ENCODE assay signal across 20 cellular contexts in genomic region chr3:99630815-99631214, GRCh38. TPM values are rescaled to one million over a fixed set of nuclear protein-coding genes. Genes with fewer than 3 reads are reported as not detected.
DNase-seq lines count a peak whose midpoint lies in the region; ATAC-seq and TF ChIP-seq lines count a peak whose summit lies in the region.
"Had no signal": no experiment of that assay in that cellular context is flagged by ENCODE, and none has a peak within 500 bp of the region (broad histone marks: within the 10 kb centered on the region; RNA-seq: fewer than 3 reads in every experiment).

No MANE protein-coding gene starts in this region.

- no peak for TF ChIP-seq EP300 in upper lobe of left lung (IDR thresholded peaks at IDR 0.05)

- CTCF ChIA-PET in RWPE1 (lab: Yijun Ruan, JAX), result interaction anchor here (0.6 kb wide), 1 partner anchor 132 kb away, joined by 3 read pairs; no protein-coding TSS in a partner anchor

- POLR2A ChIA-PET in RWPE1 (lab: Yijun Ruan, JAX; ENCODE audit: low non-redundant PET), result no interaction called here

- DNase-seq in DMS53 treated with DMSO at 0.1 percent for 48 hours (lab: John Stamatoyannopoulos, UW; ENCODE audit: unreplicated experiment) (peak; percentile 70), HT1080 (ENCODE audit: low read depth) (peak; percentile 16), RWPE1 (ENCODE audit: low spot score) (peak; percentile 27), epithelial cell of esophagus (ENCODE audit: low read depth) (peak; percentile 60), Right ventricle myocardium inferior (ENCODE audit: missing footprints) (no peak), upper lobe of left lung (no peak)
- DNase-seq: AML-193; CD4-positive, alpha-beta memory T cell; DMS153; DND-41; EL; GM23248; HCEC 1CT had no signal

- TF ChIP-seq CTCF in RWPE1 (conservative IDR thresholded peaks at IDR 0.05; ENCODE audit: low read depth), result no peak
- no peak for TF ChIP-seq CTCF in epithelial cell of esophagus (IDR thresholded peaks at IDR 0.05; ENCODE audit: insufficient read depth, low read depth, low read length, missing control alignments)
- TF ChIP-seq CTCF in upper lobe of left lung (IDR thresholded peaks at IDR 0.05), result no peak

- H3K9me3 ChIP-seq in upper lobe of left lung, result no peaks in the 10 kb centered on the region
- H3K9me3 ChIP-seq: BLaER1 had no signal

- 48 to 77% methylated on average over 1 of the region's 1 CpG for WGBS in upper lobe of left lung, 2 donors

- H3K4me1 ChIP-seq in upper lobe of left lung, result no peaks in the 10 kb centered on the region

- intact Hi-C loops in Right ventricle myocardium inferior (cut with DNase I), result loop anchor here (10.0 kb wide), 1 partner anchor 126 kb away; no protein-coding TSS in a partner anchor

- TF ChIP-seq POLR2A in upper lobe of left lung (IDR thresholded peaks at IDR 0.05) (no peak), GM18505 (IDR thresholded peaks at IDR 0.05; ENCODE audit: borderline replicate concordance, extremely low read depth, insufficient read depth, insufficient read length) (no peak)

- H3K27ac ChIP-seq in RWPE1 (no peak overlapping the region), upper lobe of left lung (no peak overlapping the region)
- H3K27ac ChIP-seq: BLaER1, GM23248, KMS-11 had no signal

- ATAC-seq in Right ventricle myocardium inferior (no peak), HG03039 (IDR thresholded peaks at IDR 0.05; ENCODE audit: unreplicated experiment) (no peak), upper lobe of left lung (ENCODE audit: low FRiP score in 2 of 2) (no peak), GM18505 (IDR thresholded peaks at IDR 0.05; ENCODE audit: unreplicated experiment) (no peak)
- ATAC-seq: GM12878 had no signal

- no peaks in the 10 kb centered on the region for H3K27me3 ChIP-seq in upper lobe of left lung
- H3K27me3 ChIP-seq: BLaER1 had no signal

- H3K4me3 ChIP-seq in epithelial cell of esophagus (ENCODE audit: low read length) (no peak overlapping the region), upper lobe of left lung (no peak overlapping the region)
- H3K4me3 ChIP-seq: BLaER1, GM12878, GM23248 had no signal

- H3K36me3 ChIP-seq in upper lobe of left lung, result no peaks in the 10 kb centered on the region
- H3K36me3 ChIP-seq: BLaER1 had no signal

RNA-seq across cellular contexts. Expression of gene COL8A1, which starts 7.6 kb away (rescaled TPM):
- total RNA-seq in HT1080 (2014; rRNA removed; shearing (Covaris generic)), result 5.3 and 5.6 TPM in 2 replicates
- 2.0 and 2.5 TPM in 2 replicates for polyA plus RNA-seq in HT1080 (2015; cell fraction: cytosol; rRNA removed)
- polyA plus RNA-seq in HT1080 (2015; cell fraction: nucleus; rRNA removed), result 9.4 and 11.4 TPM in 2 replicates
- total RNA-seq in Right ventricle myocardium inferior, result 14.1 TPM
- total RNA-seq in upper lobe of left lung, result 100 to 1,000 TPM in 3 of 6 donors, 10 to 100 TPM in 3; 22.0 to 209 (median 115) TPM
- total RNA-seq: CD4-positive, alpha-beta memory T cell; G401 had no signal
- polyA plus RNA-seq: CD14-positive monocyte; CD4-positive, alpha-beta memory T cell had no signal

Comparison
In these comparisons a context has a peak if more than half of its experiments do, and no peak if none do; other contexts are left out.
1. DNase-seq: peak in DMS53 treated with DMSO at 0.1 percent for 48 hours (single experiment), HT1080 (single experiment), RWPE1 (single experiment) and epithelial cell of esophagus (single experiment); none in Right ventricle myocardium inferior (single experiment) and upper lobe of left lung (0 of 2).